In the genomic region with DNA sequence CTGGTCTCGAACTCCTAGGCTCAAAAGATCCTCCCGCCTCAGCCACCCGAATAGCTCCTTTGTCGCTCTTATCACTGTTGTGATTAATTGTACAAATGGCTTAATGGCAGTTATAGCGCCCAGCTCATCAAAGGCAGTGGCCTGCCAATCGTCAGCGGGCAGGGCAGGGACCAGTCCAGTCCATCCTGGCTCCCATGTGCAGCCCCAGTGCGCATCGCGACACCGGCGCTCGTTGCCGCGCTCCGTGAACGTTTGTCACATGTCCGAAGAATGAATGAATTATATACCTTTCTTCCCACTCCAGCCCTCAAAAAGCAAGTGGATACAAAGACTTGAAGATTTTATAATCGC, we compare ENCODE assay signal across 1 cellular context.
TF ChIP-seq lines count a peak whose summit lies in the region.

No MANE protein-coding gene starts in this region.

TF ChIP-seq in HEK293, 187 proteins besides CTCF, POLR2A, EP300 and RAD21 (continued from another document):
- TF ChIP-seq, protein P1, sequence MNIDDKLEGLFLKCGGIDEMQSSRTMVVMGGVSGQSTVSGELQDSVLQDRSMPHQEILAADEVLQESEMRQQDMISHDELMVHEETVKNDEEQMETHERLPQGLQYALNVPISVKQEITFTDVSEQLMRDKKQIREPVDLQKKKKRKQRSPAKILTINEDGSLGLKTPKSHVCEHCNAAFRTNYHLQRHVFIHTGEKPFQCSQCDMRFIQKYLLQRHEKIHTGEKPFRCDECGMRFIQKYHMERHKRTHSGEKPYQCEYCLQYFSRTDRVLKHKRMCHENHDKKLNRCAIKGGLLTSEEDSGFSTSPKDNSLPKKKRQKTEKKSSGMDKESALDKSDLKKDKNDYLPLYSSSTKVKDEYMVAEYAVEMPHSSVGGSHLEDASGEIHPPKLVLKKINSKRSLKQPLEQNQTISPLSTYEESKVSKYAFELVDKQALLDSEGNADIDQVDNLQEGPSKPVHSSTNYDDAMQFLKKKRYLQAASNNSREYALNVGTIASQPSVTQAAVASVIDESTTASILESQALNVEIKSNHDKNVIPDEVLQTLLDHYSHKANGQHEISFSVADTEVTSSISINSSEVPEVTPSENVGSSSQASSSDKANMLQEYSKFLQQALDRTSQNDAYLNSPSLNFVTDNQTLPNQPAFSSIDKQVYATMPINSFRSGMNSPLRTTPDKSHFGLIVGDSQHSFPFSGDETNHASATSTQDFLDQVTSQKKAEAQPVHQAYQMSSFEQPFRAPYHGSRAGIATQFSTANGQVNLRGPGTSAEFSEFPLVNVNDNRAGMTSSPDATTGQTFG (tag by site-specific recombination; IDR thresholded peaks at IDR 0.05; ENCODE audit: borderline replicate concordance) = no peak
- TF ChIP-seq ZNF24 (tag by site-specific recombination; IDR thresholded peaks at IDR 0.05) (peak; percentile 99), ZIC2 (tag by site-specific recombination; IDR thresholded peaks at IDR 0.05) (no peak), ZBTB48 (tag by site-specific recombination; IDR thresholded peaks at IDR 0.05) (peak; percentile 62; the same call in 1 of the 2 replicates), ZNF394 (tag by site-specific recombination; IDR thresholded peaks at IDR 0.05; ENCODE audit: borderline replicate concordance) (0 out of 2 replicates have a peak, but pooled peaks have one; percentile 13), ZFP69B (tag by site-specific recombination; IDR thresholded peaks at IDR 0.05) (no peak), ZNF596 (tag by site-specific recombination; IDR thresholded peaks at IDR 0.05) (0 out of 2 replicates have a peak, but pooled peaks have one; percentile 53), KLF8 (tag by site-specific recombination; IDR thresholded peaks at IDR 0.05) (no peak), ZFP37 (tag by site-specific recombination; IDR thresholded peaks at IDR 0.05) (0 out of 2 replicates have a peak, but pooled peaks have one; percentile 24), KLF17 (tag by site-specific recombination; IDR thresholded peaks at IDR 0.05) (no peak), ZNF530 (tag by site-specific recombination; IDR thresholded peaks at IDR 0.05; ENCODE audit: low read depth) (no peak), ZNF391 (tag by site-specific recombination; IDR thresholded peaks at IDR 0.05; ENCODE audit: borderline replicate concordance, low read depth) (peak; percentile 40; the same call in 1 of the 2 replicates), ZNF501 (tag by site-specific recombination; IDR thresholded peaks at IDR 0.05) (peak; percentile 26; the same call in 1 of the 2 replicates), ZNF214 (tag by site-specific recombination; IDR thresholded peaks at IDR 0.05; ENCODE audit: borderline replicate concordance) (no peak), ZNF248 (tag by site-specific recombination; IDR thresholded peaks at IDR 0.05) (no peak), TRIM28 (IDR thresholded peaks at IDR 0.05; ENCODE audit: borderline replicate concordance, low read length) (no peak), ZNF777 (tag by site-specific recombination; IDR thresholded peaks at IDR 0.05; ENCODE audit: borderline replicate concordance) (no peak), ZNF292 (tag by site-specific recombination; IDR thresholded peaks at IDR 0.05; ENCODE audit: borderline replicate concordance, low read depth) (no peak), ZBTB44 (tag by site-specific recombination; IDR thresholded peaks at IDR 0.05) (no peak), BCL11B (tag by site-specific recombination; IDR thresholded peaks at IDR 0.05; ENCODE audit: low read depth) (no peak), ZNF335 (tag by site-specific recombination; conservative IDR thresholded peaks at IDR 0.05) (peak; percentile 63), ZNF19 (tag by site-specific recombination; IDR thresholded peaks at IDR 0.05; ENCODE audit: low read depth) (no peak), ZFHX2 (tag by site-specific recombination; conservative IDR thresholded peaks at IDR 0.05) (no peak), ZNF2 (tag by site-specific recombination; IDR thresholded peaks at IDR 0.05) (peak; percentile 84; the same call in 1 of the 2 replicates), INSM2 (tag by site-specific recombination; IDR thresholded peaks at IDR 0.05) (no peak), GLIS1 (tag by site-specific recombination; IDR thresholded peaks at IDR 0.05) (no peak), ZNF843 (tag by site-specific recombination; IDR thresholded peaks at IDR 0.05) (0 out of 2 replicates have a peak, but pooled peaks have one; percentile 32), WT1 (tag by site-specific recombination; IDR thresholded peaks at IDR 0.05) (peak; percentile 8; the same call in 1 of the 2 replicates), ZNF585B (tag by site-specific recombination; IDR thresholded peaks at IDR 0.05) (no peak), ZNF404 (tag by site-specific recombination; IDR thresholded peaks at IDR 0.05) (no peak), ZNF324 (tag by site-specific recombination; IDR thresholded peaks at IDR 0.05) (peak; percentile 33; the same call in 1 of the 2 replicates)
- TF ChIP-seq, protein P2, sequence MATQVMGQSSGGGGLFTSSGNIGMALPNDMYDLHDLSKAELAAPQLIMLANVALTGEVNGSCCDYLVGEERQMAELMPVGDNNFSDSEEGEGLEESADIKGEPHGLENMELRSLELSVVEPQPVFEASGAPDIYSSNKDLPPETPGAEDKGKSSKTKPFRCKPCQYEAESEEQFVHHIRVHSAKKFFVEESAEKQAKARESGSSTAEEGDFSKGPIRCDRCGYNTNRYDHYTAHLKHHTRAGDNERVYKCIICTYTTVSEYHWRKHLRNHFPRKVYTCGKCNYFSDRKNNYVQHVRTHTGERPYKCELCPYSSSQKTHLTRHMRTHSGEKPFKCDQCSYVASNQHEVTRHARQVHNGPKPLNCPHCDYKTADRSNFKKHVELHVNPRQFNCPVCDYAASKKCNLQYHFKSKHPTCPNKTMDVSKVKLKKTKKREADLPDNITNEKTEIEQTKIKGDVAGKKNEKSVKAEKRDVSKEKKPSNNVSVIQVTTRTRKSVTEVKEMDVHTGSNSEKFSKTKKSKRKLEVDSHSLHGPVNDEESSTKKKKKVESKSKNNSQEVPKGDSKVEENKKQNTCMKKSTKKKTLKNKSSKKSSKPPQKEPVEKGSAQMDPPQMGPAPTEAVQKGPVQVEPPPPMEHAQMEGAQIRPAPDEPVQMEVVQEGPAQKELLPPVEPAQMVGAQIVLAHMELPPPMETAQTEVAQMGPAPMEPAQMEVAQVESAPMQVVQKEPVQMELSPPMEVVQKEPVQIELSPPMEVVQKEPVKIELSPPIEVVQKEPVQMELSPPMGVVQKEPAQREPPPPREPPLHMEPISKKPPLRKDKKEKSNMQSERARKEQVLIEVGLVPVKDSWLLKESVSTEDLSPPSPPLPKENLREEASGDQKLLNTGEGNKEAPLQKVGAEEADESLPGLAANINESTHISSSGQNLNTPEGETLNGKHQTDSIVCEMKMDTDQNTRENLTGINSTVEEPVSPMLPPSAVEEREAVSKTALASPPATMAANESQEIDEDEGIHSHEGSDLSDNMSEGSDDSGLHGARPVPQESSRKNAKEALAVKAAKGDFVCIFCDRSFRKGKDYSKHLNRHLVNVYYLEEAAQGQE (tag by site-specific recombination; IDR thresholded peaks at IDR 0.05) = no peak
- TF ChIP-seq, protein P3, sequence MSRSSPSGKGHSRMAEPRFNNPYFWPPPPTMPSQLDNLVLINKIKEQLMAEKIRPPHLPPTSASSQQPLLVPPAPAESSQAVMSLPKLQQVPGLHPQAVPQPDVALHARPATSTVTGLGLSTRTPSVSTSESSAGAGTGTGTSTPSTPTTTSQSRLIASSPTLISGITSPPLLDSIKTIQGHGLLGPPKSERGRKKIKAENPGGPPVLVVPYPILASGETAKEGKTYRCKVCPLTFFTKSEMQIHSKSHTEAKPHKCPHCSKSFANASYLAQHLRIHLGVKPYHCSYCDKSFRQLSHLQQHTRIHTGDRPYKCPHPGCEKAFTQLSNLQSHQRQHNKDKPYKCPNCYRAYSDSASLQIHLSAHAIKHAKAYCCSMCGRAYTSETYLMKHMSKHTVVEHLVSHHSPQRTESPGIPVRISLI (tag by site-specific recombination; IDR thresholded peaks at IDR 0.05) = no peak
- TF ChIP-seq, protein P4, sequence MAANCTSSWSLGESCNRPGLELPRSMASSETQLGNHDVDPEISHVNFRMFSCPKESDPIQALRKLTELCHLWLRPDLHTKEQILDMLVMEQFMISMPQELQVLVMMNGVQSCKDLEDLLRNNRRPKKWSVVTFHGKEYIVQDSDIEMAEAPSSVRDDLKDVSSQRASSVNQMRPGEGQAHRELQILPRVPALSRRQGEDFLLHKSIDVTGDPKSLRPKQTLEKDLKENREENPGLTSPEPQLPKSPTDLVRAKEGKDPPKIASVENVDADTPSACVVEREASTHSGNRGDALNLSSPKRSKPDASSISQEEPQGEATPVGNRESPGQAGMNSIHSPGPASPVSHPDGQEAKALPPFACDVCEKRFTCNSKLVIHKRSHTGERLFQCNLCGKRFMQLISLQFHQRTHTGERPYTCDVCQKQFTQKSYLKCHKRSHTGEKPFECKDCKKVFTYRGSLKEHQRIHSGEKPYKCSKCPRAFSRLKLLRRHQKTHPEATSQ (tag by site-specific recombination; IDR thresholded peaks at IDR 0.05) = no peak
- TF ChIP-seq, protein P5, sequence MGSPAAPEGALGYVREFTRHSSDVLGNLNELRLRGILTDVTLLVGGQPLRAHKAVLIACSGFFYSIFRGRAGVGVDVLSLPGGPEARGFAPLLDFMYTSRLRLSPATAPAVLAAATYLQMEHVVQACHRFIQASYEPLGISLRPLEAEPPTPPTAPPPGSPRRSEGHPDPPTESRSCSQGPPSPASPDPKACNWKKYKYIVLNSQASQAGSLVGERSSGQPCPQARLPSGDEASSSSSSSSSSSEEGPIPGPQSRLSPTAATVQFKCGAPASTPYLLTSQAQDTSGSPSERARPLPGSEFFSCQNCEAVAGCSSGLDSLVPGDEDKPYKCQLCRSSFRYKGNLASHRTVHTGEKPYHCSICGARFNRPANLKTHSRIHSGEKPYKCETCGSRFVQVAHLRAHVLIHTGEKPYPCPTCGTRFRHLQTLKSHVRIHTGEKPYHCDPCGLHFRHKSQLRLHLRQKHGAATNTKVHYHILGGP (tag by site-specific recombination; IDR thresholded peaks at IDR 0.05) = no peak
